33 cellular contexts compared by ENCODE assay signal in the genomic region with DNA sequence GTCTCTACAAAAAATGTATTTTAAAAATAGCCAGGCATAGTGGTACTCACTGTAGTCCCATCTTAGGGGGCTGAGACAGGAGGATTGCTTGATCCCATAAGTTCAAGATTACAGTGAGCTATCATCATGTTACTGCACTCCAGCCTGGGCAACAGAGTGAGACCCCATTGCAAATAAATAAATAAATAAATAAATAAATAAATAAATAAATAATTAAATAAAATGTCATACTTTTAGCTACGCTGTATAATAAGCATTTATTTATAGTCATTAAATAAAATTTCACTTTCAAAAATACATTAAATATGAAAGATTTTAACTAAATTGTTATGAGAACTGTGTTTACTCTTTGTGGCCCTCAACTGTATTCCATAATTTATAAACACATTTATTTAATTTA.
"Had no signal": no experiment of that assay in that cellular context is flagged by ENCODE, and none has a peak within 500 bp of the region (broad histone marks: within the 10 kb centered on the region; RNA-seq: fewer than 3 reads in every experiment).

No MANE protein-coding gene starts in this region.

- FAIRE-seq: bronchial epithelial cell, TTC549 had no signal

- H3K4me3 ChIP-seq: adrenal gland, ascending aorta, cardiac muscle cell had no signal

- H3K36me3 ChIP-seq: adrenal gland, ascending aorta, cardiac muscle cell had no signal

- H3K27ac ChIP-seq: adrenal gland, ascending aorta, cardiac muscle cell, VCaP had no signal

- H3K9me3 ChIP-seq: adrenal gland, ascending aorta had no signal

- DNase-seq: activated CD4-positive, alpha-beta T cell treated with anti-CD3 and anti-CD28 coated beads for 1 hour; activated CD4-positive, alpha-beta T cell treated with anti-CD3 and anti-CD28 coated beads for 36 hours; activated CD4-positive, alpha-beta T cell treated with anti-CD3 and anti-CD28 coated beads for 48 hours; activated CD4-positive, alpha-beta T cell treated with anti-CD3 and anti-CD28 coated beads, Interleukin-2, amount 10 ng/mL, durations not matched to agents 7 days and 5 days; activated CD4-positive, alpha-beta T cell treated with anti-CD3 and anti-CD28 coated beads, Interleukin-2, amount 50 U/mL, for 48 hours; activated CD4-positive, CD25-positive, alpha-beta regulatory T cell; activated CD8-positive, alpha-beta memory T cell treated with anti-CD3 and anti-CD28 coated beads, Interleukin-2, amount 50 U/mL, for 4 hours; activated CD8-positive, alpha-beta T cell treated with anti-CD3 and anti-CD28 coated beads for 36 hours; activated effector memory CD4-positive, alpha-beta T cell treated with anti-CD3 and anti-CD28 coated beads, Interleukin-2, amount 50 U/mL, for 16 hours; activated gamma-delta T cell treated with Interleukin-2 at 50 U/mL for 16 hours; activated naive CD4-positive, alpha-beta T cell; activated naive CD4-positive, alpha-beta T cell treated with anti-CD3 and anti-CD28 coated beads for 36 hours; activated naive CD4-positive, alpha-beta T cell treated with anti-CD3 and anti-CD28 coated beads, Interleukin-2, amount 50 U/mL, for 16 hours; activated naive CD8-positive, alpha-beta T cell treated with anti-CD3 and anti-CD28 coated beads for 36 hours; activated T-cell treated with anti-CD3 and anti-CD28 coated beads for 4 hours; activated T-cell treated with anti-CD3 and anti-CD28 coated beads, Interleukin-2, amount 50 U/mL, for 1 hour; activated T-cell treated with anti-CD3 and anti-CD28 coated beads, Interleukin-2, amount 50 U/mL, for 4 hours; activated T-cell treated with anti-CD3 and anti-CD28 coated beads, Interleukin-2, amount 50 U/mL, for 72 hours; adrenal gland; amniotic stem cell; caudate nucleus; cerebellar nuclear complex; T-helper 1 cell; T-helper 2 cell; T-helper 9 cell had no signal

- ATAC-seq: activated CD4-positive, alpha-beta T cell treated with anti-CD3 and anti-CD28 coated beads for 36 hours; activated CD4-positive, CD25-positive, alpha-beta regulatory T cell treated with anti-CD3 and anti-CD28 coated beads, Interleukin-2, amount 50 U/mL, for 24 hours; activated CD8-positive, alpha-beta T cell treated with anti-CD3 and anti-CD28 coated beads for 36 hours; activated naive CD4-positive, alpha-beta T cell treated with anti-CD3 and anti-CD28 coated beads, Interleukin-2, amount 50 U/mL, for 72 hours; activated T-cell treated with anti-CD3 and anti-CD28 coated beads, Interleukin-2, amount 50 U/mL, for 4 hours; activated T-cell treated with anti-CD3 and anti-CD28 coated beads, Interleukin-2, amount 50 U/mL, for 72 hours; activated T-helper 17 cell treated with anti-CD3 and anti-CD28 coated beads, Interleukin-2, amount 50 U/mL, for 72 hours had no signal

- H3K4me1 ChIP-seq: adrenal gland, ascending aorta had no signal

- H3K27me3 ChIP-seq: adrenal gland, ascending aorta, cardiac muscle cell had no signal
